9 cellular contexts compared by ENCODE assay signal in the genomic region with DNA sequence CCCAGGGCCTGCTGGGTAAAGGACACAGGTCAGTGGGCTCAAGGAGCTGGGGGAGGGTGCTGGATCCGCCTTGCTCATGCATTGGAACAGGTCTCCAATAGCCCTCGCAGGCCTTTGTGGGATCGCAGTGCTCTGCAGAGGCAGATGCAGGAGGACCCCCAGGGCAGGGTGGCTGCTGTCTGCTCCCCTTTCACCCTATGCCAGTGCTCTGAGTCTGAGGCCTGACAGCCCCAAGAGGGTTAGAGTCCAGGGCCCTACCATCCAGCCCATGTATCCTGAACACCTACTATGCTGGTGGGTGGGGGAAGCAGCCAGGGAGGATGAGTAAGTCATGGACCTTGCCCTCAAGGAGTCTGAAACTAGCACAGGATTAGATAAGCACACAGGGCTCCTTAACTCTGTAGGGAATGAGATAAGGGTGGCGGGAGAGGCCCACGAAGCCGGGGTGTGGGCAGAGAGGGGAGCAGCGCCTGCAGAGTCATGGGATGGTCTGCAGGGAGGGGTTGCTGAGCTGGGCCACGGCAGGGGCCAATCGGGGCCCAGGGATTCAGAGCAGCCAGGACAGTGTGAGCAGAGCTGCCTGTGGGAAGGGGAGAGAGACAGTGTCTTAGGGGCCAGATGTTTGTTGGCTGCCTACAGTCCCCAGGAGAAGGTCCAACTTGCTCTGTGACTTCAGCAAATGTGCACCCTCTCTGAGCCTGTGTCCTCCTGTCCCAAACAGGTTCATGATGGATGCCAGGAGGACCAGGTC. TPM values are rescaled to one million over a fixed set of nuclear protein-coding genes. Genes with fewer than 3 reads are reported as not detected.
DNase-seq lines count a peak whose midpoint lies in the region; TF ChIP-seq lines count a peak whose summit lies in the region.
"Had no signal": no experiment of that assay in that cellular context is flagged by ENCODE, and none has a peak within 500 bp of the region (broad histone marks: within the 10 kb centered on the region; RNA-seq: fewer than 3 reads in every experiment).

No MANE protein-coding gene starts in this region.

- peak overlapping the region; percentile 66 for H3K27ac ChIP-seq in HUES48 (ENCODE audit: low read depth, low read length)
- no peak overlapping the region for H3K27ac ChIP-seq in SK-N-SH (ENCODE audit: low read depth in 2 of 2, low read length in 1 of 2)

- H3K36me3 ChIP-seq in HUES48 (ENCODE audit: control insufficient read depth, insufficient read depth, low read length) (no peaks in the 10 kb centered on the region), SK-N-SH (replicated peaks in 1 of 2; ENCODE audit: control insufficient read depth in 1 of 2, insufficient read depth in 2 of 2, low read length in 1 of 2) (no peaks in the 10 kb centered on the region)

- POLR2A ChIA-PET in SK-N-SH (lab: Yijun Ruan, JAX), result interaction anchor here (0.6 to 1.3 kb wide), 2 partner anchors 10 to 27 kb away, joined by 3 to 5 read pairs; a partner anchor contains a TSS

- H3K27me3 Mint-ChIP-seq in nephron (ENCODE audit: low read depth), result no peaks in the 10 kb centered on the region
- no peaks in the 10 kb centered on the region; the same call in 1 of the 2 replicates for H3K27me3 Mint-ChIP-seq in HFFc6 (ENCODE audit: insufficient read depth)
- H3K27me3 Mint-ChIP-seq: memory B cell had no signal

- TF ChIP-seq CTCF in nephron (IDR thresholded peaks at IDR 0.05; ENCODE audit: unreplicated experiment in 3 of 3), result no peak
- no peak for TF ChIP-seq CTCF in SK-N-SH (IDR thresholded peaks at IDR 0.05)
- TF ChIP-seq CTCF in HFFc6 (IDR thresholded peaks at IDR 0.05), result no peak

- peak overlapping the region; percentile 64 to 93 (median 90) for H3K27ac Mint-ChIP-seq in nephron
- H3K27ac Mint-ChIP-seq in HFFc6, result no peak overlapping the region

- H4K20me1 ChIP-seq in SK-N-SH (ENCODE audit: insufficient read depth), result no peaks in the 10 kb centered on the region

- no peak for TF ChIP-seq RAD21 in SK-N-SH (IDR thresholded peaks at IDR 0.05; ENCODE audit: low read length)

- H3K4me3 Mint-ChIP-seq in nephron (peak overlapping the region in 1 of 3 experiments; percentile 46), HFFc6 (no peak overlapping the region)

- H3K79me2 ChIP-seq in SK-N-SH (ENCODE audit: insufficient read depth), result no peaks in the 10 kb centered on the region

- no peak for TF ChIP-seq EP300 in SK-N-SH (IDR thresholded peaks at IDR 0.05; ENCODE audit: borderline replicate concordance in 1 of 2, low read depth in 1 of 2, low read length in 1 of 2)

- H3K9ac ChIP-seq in HUES48 (ENCODE audit: low read depth, low read length) (no peak overlapping the region), SK-N-SH (no peak overlapping the region)

- H3K9me2 ChIP-seq in SK-N-SH, result no peaks in the 10 kb centered on the region

- H3K9me3 ChIP-seq in HUES48 (ENCODE audit: control insufficient read depth, insufficient read depth, low read length) (no peaks in the 10 kb centered on the region), SK-N-SH (no peaks in the 10 kb centered on the region)

- H3K4me1 ChIP-seq in HUES48 (ENCODE audit: control insufficient read depth, insufficient read depth, low read length), result peaks cover 9% of the 10 kb centered on the region; the same call in 1 of the 2 replicates
- H3K4me1 ChIP-seq in SK-N-SH (ENCODE audit: control insufficient read depth in 1 of 2, insufficient read depth in 2 of 2, low read depth in 1 of 2, low read length in 1 of 2), result peaks cover 0 to 12% of the 10 kb centered on the region in 2 experiments; a peak in 1 of 4 replicates

- CTCF ChIA-PET in SK-N-SH (lab: Yijun Ruan, JAX), result interaction anchor here (0.6 to 26.7 kb wide), 8 partner anchors 13 to 71 kb away, joined by 3 to 530 read pairs (median 6); a partner anchor contains a TSS

- peaks cover 5% of the 10 kb centered on the region for H3F3A ChIP-seq in SK-N-SH (replicated peaks; ENCODE audit: insufficient read depth)

- H3K27me3 ChIP-seq in HUES48 (ENCODE audit: control insufficient read depth, insufficient read depth, low read length) (no peaks in the 10 kb centered on the region), SK-N-SH (ENCODE audit: insufficient read depth) (no peaks in the 10 kb centered on the region)

- no peak overlapping the region for H2AFZ ChIP-seq in SK-N-SH (ENCODE audit: low read depth)

- H3K4me2 ChIP-seq in SK-N-SH, result no peak overlapping the region

- peak; percentile 86 for DNase-seq in amniotic epithelial cell (ENCODE audit: low read depth)
- no peak for DNase-seq in SK-N-SH
- DNase-seq in NCI-H1694 treated with DMSO at 0.1 percent for 48 hours (lab: John Stamatoyannopoulos, UW), result no peak
- DNase-seq in HFFc6, result no peak
- DNase-seq: activated T-cell treated with anti-CD3 and anti-CD28 coated beads, Interleukin-2, amount 50 U/mL, for 1 hour; foreskin fibroblast had no signal

- H3K4me1 Mint-ChIP-seq in nephron (peaks cover 9% of the 10 kb centered on the region), HFFc6 (ENCODE audit: low read depth) (peaks cover 25% of the 10 kb centered on the region)

- H3K36me3 Mint-ChIP-seq in nephron (ENCODE audit: low read depth) (no peaks in the 10 kb centered on the region), HFFc6 (ENCODE audit: low read depth) (no peaks in the 10 kb centered on the region)
- H3K36me3 Mint-ChIP-seq: memory B cell had no signal

- no peak overlapping the region for H3K4me3 ChIP-seq in HUES48 (ENCODE audit: low read depth, low read length)
- no peak overlapping the region for H3K4me3 ChIP-seq in SK-N-SH (ENCODE audit: low read depth in 2 of 2, low read length in 1 of 2)

- H3K9me3 Mint-ChIP-seq in nephron, result no peaks in the 10 kb centered on the region
- H3K9me3 Mint-ChIP-seq in HFFc6, result no peaks in the 10 kb centered on the region
- H3K9me3 Mint-ChIP-seq: memory B cell had no signal

- WGBS in SK-N-SH (ENCODE audit: low lambda C conversion rate), result 59% methylated on average over 6 of the region's 9 CpGs

TF ChIP-seq in SK-N-SH, 30 proteins besides CTCF, POLR2A, EP300 and RAD21 (continues in another document):
- TF ChIP-seq RCOR1 (IDR thresholded peaks at IDR 0.05; ENCODE audit: low read length) (no peak), FOXM1 (IDR thresholded peaks at IDR 0.05; ENCODE audit: low read depth) (no peak), SMC3 (IDR thresholded peaks at IDR 0.05; ENCODE audit: low read depth, low read length) (no peak), YY1 (IDR thresholded peaks at IDR 0.05; ENCODE audit: low read depth) (no peak), POLR2AphosphoS5 (IDR thresholded peaks at IDR 0.05; ENCODE audit: low read depth, low read length) (no peak), EZH2phosphoT487 (IDR thresholded peaks at IDR 0.05; ENCODE audit: borderline replicate concordance, low read depth) (no peak), GATA2 (CRISPR knock-in tag; IDR thresholded peaks at IDR 0.05) (no peak), JUND (IDR thresholded peaks at IDR 0.05) (no peak), RFX5 (IDR thresholded peaks at IDR 0.05; ENCODE audit: low read length) (no peak), TAF1 (IDR thresholded peaks at IDR 0.05; ENCODE audit: borderline replicate concordance, low read depth, low read length) (no peak)
- TF ChIP-seq, protein P1, sequence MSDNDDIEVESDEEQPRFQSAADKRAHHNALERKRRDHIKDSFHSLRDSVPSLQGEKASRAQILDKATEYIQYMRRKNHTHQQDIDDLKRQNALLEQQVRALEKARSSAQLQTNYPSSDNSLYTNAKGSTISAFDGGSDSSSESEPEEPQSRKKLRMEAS (IDR thresholded peaks at IDR 0.05; ENCODE audit: low read depth), result no peak
- TF ChIP-seq, protein P2, sequence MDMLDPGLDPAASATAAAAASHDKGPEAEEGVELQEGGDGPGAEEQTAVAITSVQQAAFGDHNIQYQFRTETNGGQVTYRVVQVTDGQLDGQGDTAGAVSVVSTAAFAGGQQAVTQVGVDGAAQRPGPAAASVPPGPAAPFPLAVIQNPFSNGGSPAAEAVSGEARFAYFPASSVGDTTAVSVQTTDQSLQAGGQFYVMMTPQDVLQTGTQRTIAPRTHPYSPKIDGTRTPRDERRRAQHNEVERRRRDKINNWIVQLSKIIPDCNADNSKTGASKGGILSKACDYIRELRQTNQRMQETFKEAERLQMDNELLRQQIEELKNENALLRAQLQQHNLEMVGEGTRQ (IDR thresholded peaks at IDR 0.05; ENCODE audit: borderline replicate concordance, low read depth, low read length), result no peak

RNA-seq across cellular contexts. Expression of a gene that starts 10.5 kb away (rescaled TPM):
- 57.6 and 93.3 TPM in 2 replicates for polyA plus RNA-seq in SK-N-SH (2012; rRNA removed)
- polyA plus RNA-seq in SK-N-SH (2012; cell fraction: cytosol; rRNA removed), result 34.4 and 51.6 TPM in 2 replicates
- 104 and 118 TPM in 2 replicates for polyA plus RNA-seq in SK-N-SH (2012; cell fraction: nucleus; rRNA removed)
- 100 to 1,000 TPM; 189 to 227 (median 197) TPM for total RNA-seq in HFFc6 (2021; fragmentation: NEBNext Ultra II Directional; extraction: Animal tissue kit (Norgen Biotek cat#: 25700))

RNA-seq across cellular contexts. Expression of a gene that starts 28.1 kb away (rescaled TPM):
- polyA plus RNA-seq in SK-N-SH (2012; rRNA removed), result 6.2 and 7.1 TPM in 2 replicates
- 1.7 and 3.1 TPM in 2 replicates for polyA plus RNA-seq in SK-N-SH (2012; cell fraction: cytosol; rRNA removed)
- 21.7 and 27.5 TPM in 2 replicates for polyA plus RNA-seq in SK-N-SH (2012; cell fraction: nucleus; rRNA removed)
- total RNA-seq in HFFc6 (2021; fragmentation: NEBNext Ultra II Directional; extraction: Animal tissue kit (Norgen Biotek cat#: 25700)), result 10 to 100 TPM; 19.0 to 21.7 (median 20.0) TPM

RNA-seq across cellular contexts. Expression of a gene that starts 35.6 kb away (rescaled TPM):
- 15.1 and 16.7 TPM in 2 replicates for polyA plus RNA-seq in SK-N-SH (2012; rRNA removed)
- 8.2 and 11.7 TPM in 2 replicates for polyA plus RNA-seq in SK-N-SH (2012; cell fraction: cytosol; rRNA removed)
- polyA plus RNA-seq in SK-N-SH (2012; cell fraction: nucleus; rRNA removed), result 40.9 and 48.9 TPM in 2 replicates
- total RNA-seq in HFFc6 (2021; fragmentation: NEBNext Ultra II Directional; extraction: Animal tissue kit (Norgen Biotek cat#: 25700)), result 10 to 100 TPM; 16.2 to 28.1 (median 19.6) TPM

RNA-seq across cellular contexts. Expression of a gene that starts 44.5 kb away (rescaled TPM):
- polyA plus RNA-seq in SK-N-SH (2012; rRNA removed), result 0.33 and 0.42 TPM in 2 replicates
- polyA plus RNA-seq in SK-N-SH (2012; cell fraction: cytosol; rRNA removed), result 0.15 and 0.25 TPM in 2 replicates
- polyA plus RNA-seq in SK-N-SH (2012; cell fraction: nucleus; rRNA removed), result 1.00 and 1.3 TPM in 2 replicates
- total RNA-seq in HFFc6 (2021; fragmentation: NEBNext Ultra II Directional; extraction: Animal tissue kit (Norgen Biotek cat#: 25700)), result under 1 TPM in 5 of 6 experiments, not detected in 1; 0.02 to 0.21 (median 0.05) TPM

RNA-seq across cellular contexts. Expression of a gene that starts 46.8 kb away (rescaled TPM):
- not detected in 2 replicates for polyA plus RNA-seq in SK-N-SH (2012; rRNA removed)
- not detected in 2 replicates for polyA plus RNA-seq in SK-N-SH (2012; cell fraction: cytosol; rRNA removed)
- not detected in 2 replicates for polyA plus RNA-seq in SK-N-SH (2012; cell fraction: nucleus; rRNA removed)
- total RNA-seq in HFFc6 (2021; fragmentation: NEBNext Ultra II Directional; extraction: Animal tissue kit (Norgen Biotek cat#: 25700)), result not detected
